In genomic region chrX:40468033-40468979, GRCh38 we compare ENCODE assay signal across 8 cellular contexts.
DNase-seq lines count a peak whose midpoint lies in the region; ATAC-seq and TF ChIP-seq lines count a peak whose summit lies in the region.

No MANE protein-coding gene starts in this region.

- peak; percentile 55 for TF ChIP-seq CTCF in Loucy (conservative IDR thresholded peaks at IDR 0.05; ENCODE audit: low read length)
- peak in 5 of 7 experiments; percentile 29 to 50 (median 40) for TF ChIP-seq CTCF in body of pancreas (IDR thresholded peaks at IDR 0.05)

- H3K9me3 ChIP-seq in Loucy (ENCODE audit: insufficient read depth, low read depth, low read length), result no peaks in the 10 kb centered on the region
- no peaks in the 10 kb centered on the region for H3K9me3 ChIP-seq in body of pancreas

- H3K4me2 ChIP-seq in Loucy (ENCODE audit: low read depth, low read length, poor library complexity, severe bottlenecking), result peak overlapping the region; percentile 77

- H3K9ac ChIP-seq in Loucy (ENCODE audit: low read depth, low read length, poor library complexity, severe bottlenecking), result peak overlapping the region; percentile 68

- H3K27me3 ChIP-seq in Loucy (ENCODE audit: insufficient read depth, low read length, poor library complexity, severe bottlenecking) (no peaks in the 10 kb centered on the region), body of pancreas (no peaks in the 10 kb centered on the region)

- peak overlapping the region; percentile 8 to 74 (median 42) for H3K27ac ChIP-seq in body of pancreas

- DNase-seq in D341Med (ENCODE audit: low spot score) (peak; percentile 52), RPMI8226 (peak; percentile 33), body of pancreas (peak; percentile 49 to 80 (median 63)), inferior parietal cortex (ENCODE audit: extremely low spot score) (peak; percentile 66)
- DNase-seq in stimulated activated CD4-positive, alpha-beta T cell treated with anti-CD3 and anti-CD28 coated beads, Interleukin-1b, Interleukin-23, amount 100 ng/mL, for 48 hours, result peak; percentile 46

- peaks cover 46% of the 10 kb centered on the region for H3K4me1 ChIP-seq in Loucy (ENCODE audit: insufficient read depth, low read length, poor library complexity, severe bottlenecking)
- peaks cover 27% of the 10 kb centered on the region for H3K4me1 ChIP-seq in body of pancreas

- ATAC-seq in GM19463 (IDR thresholded peaks at IDR 0.05; ENCODE audit: unreplicated experiment) (peak; percentile 74), body of pancreas (peak; percentile 80), GM21737 (IDR thresholded peaks at IDR 0.05; ENCODE audit: unreplicated experiment) (no peak)

- intact Hi-C loops in body of pancreas (cut with DNase I), result no loop called here

- H3K79me2 ChIP-seq in Loucy (ENCODE audit: insufficient read depth, low read length), result no peaks in the 10 kb centered on the region

- no peaks in the 10 kb centered on the region for H3F3A ChIP-seq in Loucy (ENCODE audit: low read depth)

- H3K36me3 ChIP-seq in Loucy (ENCODE audit: insufficient read depth, low read length) (no peaks in the 10 kb centered on the region), body of pancreas (replicated peaks in 1 of 2; ENCODE audit: insufficient read depth in 1 of 2, low read depth in 2 of 2) (no peaks in the 10 kb centered on the region)

- H4K20me1 ChIP-seq in Loucy (ENCODE audit: insufficient read depth, low read length, poor library complexity, severe bottlenecking), result no peaks in the 10 kb centered on the region

- 20 to 22% methylated on average over 7 of the region's 7 CpGs for WGBS in body of pancreas, 2 donors

- H3K4me3 ChIP-seq in Loucy (ENCODE audit: low read length, poor library complexity, severe bottlenecking) (peak overlapping the region; percentile 67), body of pancreas (no peak overlapping the region)

- peak overlapping the region; percentile 66; the same call in 1 of the 2 replicates for H2AFZ ChIP-seq in Loucy (ENCODE audit: low read length)

- H3K9me2 ChIP-seq in Loucy (replicated peaks; ENCODE audit: low read depth, low read length), result no peaks in the 10 kb centered on the region

- peak in 2 of 3 donors; percentile 14 to 28 for TF ChIP-seq POLR2A in body of pancreas (IDR thresholded peaks at IDR 0.05)
